In the genomic region with DNA sequence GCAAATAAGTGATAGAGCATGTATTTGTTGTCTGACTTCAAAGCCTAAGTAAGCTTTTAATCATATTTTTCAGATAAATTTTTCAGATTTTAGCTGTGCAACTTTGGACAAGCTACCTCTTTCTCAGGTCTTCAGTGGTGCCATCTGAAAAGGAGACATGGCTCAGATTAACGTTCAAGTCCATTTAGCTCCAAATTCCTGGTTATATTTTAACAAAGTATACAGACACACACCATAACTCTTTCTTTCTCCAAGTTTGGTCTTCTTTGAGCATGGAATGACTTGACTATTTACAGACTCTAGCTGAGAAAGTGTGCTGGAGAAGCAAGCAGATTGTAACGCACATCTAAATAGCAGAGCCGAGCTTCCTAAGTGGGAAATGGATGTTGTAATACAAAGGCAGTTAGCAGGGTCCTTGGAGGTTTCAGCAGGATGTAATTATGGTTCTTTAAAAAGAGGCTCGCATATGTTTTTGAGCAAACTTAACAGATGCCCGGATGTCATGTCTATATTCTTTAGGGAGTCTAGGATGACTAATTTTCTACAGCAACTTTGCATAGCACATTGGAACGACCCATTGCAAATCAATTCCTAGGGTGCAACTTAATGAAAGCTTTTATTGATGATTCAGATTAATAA, we compare ENCODE assay signal across 14 cellular contexts.
A peak's percentile ranks its signal among the peaks of the same experiment; 100 is the strongest.
DNase-seq lines count a peak whose midpoint lies in the region; ATAC-seq and TF ChIP-seq lines count a peak whose summit lies in the region.
"Had no signal": no experiment of that assay in that cellular context is flagged by ENCODE, and none has a peak within 500 bp of the region (broad histone marks: within the 10 kb centered on the region; RNA-seq: fewer than 3 reads in every experiment).

No MANE protein-coding gene starts in this region.

- H3K36me3 ChIP-seq in left ventricle myocardium inferior (no peaks in the 10 kb centered on the region), right atrium auricular region (no peaks in the 10 kb centered on the region)
- H3K36me3 ChIP-seq: esophagus muscularis mucosa had no signal

- intact Hi-C loops in left ventricle myocardium inferior (cut with micrococcal nuclease): no loop called here

- no peaks in the 10 kb centered on the region for H3K27me3 ChIP-seq in left ventricle myocardium inferior (ENCODE audit: low read depth)
- H3K27me3 ChIP-seq in right atrium auricular region: no peaks in the 10 kb centered on the region
- H3K27me3 ChIP-seq: esophagus muscularis mucosa had no signal

- no peak for TF ChIP-seq CTCF in left ventricle myocardium inferior (IDR thresholded peaks at IDR 0.05; ENCODE audit: borderline replicate concordance)
- TF ChIP-seq CTCF in right atrium auricular region (IDR thresholded peaks at IDR 0.05): no peak

- no peak for ATAC-seq in HG03097 (IDR thresholded peaks at IDR 0.05; ENCODE audit: low FRiP score, unreplicated experiment)
- ATAC-seq: natural killer cell had no signal

- H3K4me1 ChIP-seq in left ventricle myocardium inferior: peaks cover 31% of the 10 kb centered on the region
- peaks cover 0 to 61% of the 10 kb centered on the region in 2 donors for H3K4me1 ChIP-seq in right atrium auricular region

- H3K4me3 ChIP-seq in left ventricle myocardium inferior (no peak overlapping the region), right atrium auricular region (no peak overlapping the region)
- H3K4me3 ChIP-seq: esophagus muscularis mucosa had no signal

- H3K9me3 ChIP-seq in left ventricle myocardium inferior (replicated peaks) (no peaks in the 10 kb centered on the region), right atrium auricular region (no peaks in the 10 kb centered on the region)
- H3K9me3 ChIP-seq: Caco-2, esophagus muscularis mucosa had no signal

- H3K27ac ChIP-seq in left ventricle myocardium inferior (replicated peaks) (peak overlapping the region; percentile 71), right atrium auricular region (no peak overlapping the region)
- H3K27ac ChIP-seq: KMS-11 had no signal

- DNase-seq in left ventricle myocardium inferior: no peak
- DNase-seq in right atrium auricular region (ENCODE audit: low spot score): no peak
- DNase-seq in NOMO-1 (lab: John Stamatoyannopoulos, UW; ENCODE audit: unreplicated experiment in 2 of 2): peak; percentile 73 to 93
- peak; percentile 98 for DNase-seq in fibroblast of peridontal ligament (ENCODE audit: extremely low read depth)
- no peak for DNase-seq in NCI-H1694 (lab: John Stamatoyannopoulos, UW)
- no peak for DNase-seq in HUDEP-2 (lab: John Stamatoyannopoulos, UW; ENCODE audit: unreplicated experiment in 76 of 76)
- no peak for DNase-seq in iPS-NIHi11 (ENCODE audit: low spot score)
- DNase-seq: activated gamma-delta T cell treated with Interleukin-2 at 50 U/mL for 16 hours, Caco-2, natural killer cell, NCI-H526 treated with DMSO at 0.1 percent for 48 hours had no signal

Comparison
In these comparisons a context has a peak if more than half of its experiments do, and no peak if none do; other contexts are left out.
1. DNase-seq: peak in NOMO-1 (2 of 2) and fibroblast of peridontal ligament (single experiment); none in left ventricle myocardium inferior (single experiment), right atrium auricular region (single experiment), NCI-H1694 (single experiment), HUDEP-2 (0 of 76) and iPS-NIHi11 (single experiment).